In the genomic region with DNA sequence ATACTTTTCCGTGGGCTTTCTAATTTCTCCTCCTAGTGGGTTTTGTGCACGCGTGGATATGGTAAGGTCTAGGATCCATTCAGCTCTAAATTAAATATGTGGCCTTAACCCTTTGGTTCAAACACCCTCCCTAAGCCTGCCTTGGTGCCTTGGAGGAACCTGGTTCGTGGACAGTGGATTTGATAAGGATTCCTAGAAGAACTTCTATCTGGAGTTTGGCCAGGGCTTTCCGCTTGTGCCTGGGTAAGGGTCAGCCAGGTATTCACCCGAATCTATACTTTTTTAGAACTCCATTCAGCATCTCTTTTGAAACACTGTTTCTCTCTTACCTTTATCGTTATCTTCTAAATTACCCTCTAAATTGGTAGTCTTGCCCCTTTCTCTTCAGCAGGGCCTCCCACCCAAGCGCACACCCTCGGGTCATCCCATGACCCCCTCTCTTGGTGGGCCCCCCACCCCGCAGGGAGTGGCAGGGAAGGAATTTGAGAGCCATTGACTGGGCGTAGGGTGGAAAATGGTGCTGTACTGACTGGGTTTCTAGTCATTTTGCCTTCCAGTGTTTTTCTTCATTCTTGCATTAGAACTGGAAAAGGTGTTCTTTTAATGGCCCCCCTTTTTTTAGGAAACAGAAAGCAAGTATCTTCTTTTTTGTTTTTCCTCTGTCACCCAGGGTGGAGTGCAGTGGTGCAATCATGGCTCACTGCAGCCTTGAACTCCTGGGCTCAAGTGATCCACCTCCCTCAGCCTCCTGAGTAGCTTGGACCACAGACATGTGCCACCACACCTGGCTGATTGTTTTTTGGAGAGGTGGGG, we compare ENCODE assay signal across 9 cellular contexts. TPM values are rescaled to one million over a fixed set of nuclear protein-coding genes. Genes with fewer than 3 reads are reported as not detected.
A peak's percentile ranks its signal among the peaks of the same experiment; 100 is the strongest.
DNase-seq lines count a peak whose midpoint lies in the region; ATAC-seq and TF ChIP-seq lines count a peak whose summit lies in the region.
"Had no signal": no experiment of that assay in that cellular context is flagged by ENCODE, and none has a peak within 500 bp of the region (broad histone marks: within the 10 kb centered on the region; RNA-seq: fewer than 3 reads in every experiment).

No MANE protein-coding gene starts in this region.

- H3K27ac Mint-ChIP-seq in central memory CD8-positive, alpha-beta T cell (ENCODE audit: low read depth) = no peak overlapping the region

- H3K27me3 ChIP-seq in AG04450 (ENCODE audit: control insufficient read depth, insufficient read depth, low read length) (no peaks in the 10 kb centered on the region), HUES6 (ENCODE audit: control insufficient read depth, insufficient read depth, low read length) (no peaks in the 10 kb centered on the region), muscle layer of duodenum (ENCODE audit: low read depth, low read length) (no peaks in the 10 kb centered on the region)

- no peaks in the 10 kb centered on the region for H3K36me3 Mint-ChIP-seq in central memory CD8-positive, alpha-beta T cell (ENCODE audit: insufficient read depth)

- H3K4me3 Mint-ChIP-seq in central memory CD8-positive, alpha-beta T cell = peak overlapping the region; percentile 69

- no peak for TF ChIP-seq CTCF in AG04450 (IDR thresholded peaks at IDR 0.05; ENCODE audit: low read depth, low read length)

- peaks cover 10% of the 10 kb centered on the region for H3K4me1 Mint-ChIP-seq in central memory CD8-positive, alpha-beta T cell

- no peaks in the 10 kb centered on the region for H3K9me3 Mint-ChIP-seq in central memory CD8-positive, alpha-beta T cell

- ATAC-seq in central memory CD8-positive, alpha-beta T cell (replicated peaks; ENCODE audit: extremely low read depth, poor library complexity, severe bottlenecking) = no peak

- H3K4me3 ChIP-seq in AG04450 (ENCODE audit: low read depth, low read length) (peak overlapping the region; percentile 83), HUES6 (ENCODE audit: low read depth, low read length) (peak overlapping the region; percentile 93), muscle layer of duodenum (ENCODE audit: low read depth in 1 of 2, low read length in 2 of 2) (peak overlapping the region; percentile 77 to 95)

- peak overlapping the region; percentile 93 for H3K9ac ChIP-seq in HUES6 (ENCODE audit: low read length)

- CTCF ChIA-PET in AG04450 (lab: Charles Lee) = interaction anchor here (0.7 kb wide), 1 partner anchor 143 kb away, joined by 10 read pairs; no protein-coding TSS in a partner anchor

- H3K36me3 ChIP-seq in HUES6 (ENCODE audit: control insufficient read depth, insufficient read depth, low read length) = no peaks in the 10 kb centered on the region
- no peaks in the 10 kb centered on the region for H3K36me3 ChIP-seq in muscle layer of duodenum (ENCODE audit: control insufficient read depth in 1 of 2, insufficient read depth in 2 of 2, low read length in 2 of 2)

- no peak overlapping the region for H3K27ac ChIP-seq in AG04450 (ENCODE audit: low read depth, low read length)
- no peak overlapping the region for H3K27ac ChIP-seq in HUES6 (ENCODE audit: low read depth, low read length)
- peak overlapping the region; percentile 92 for H3K27ac ChIP-seq in muscle layer of duodenum (ENCODE audit: low read length)

- POLR2A ChIA-PET in AG04450 (lab: Yijun Ruan, JAX) = no interaction called here

- peaks cover 53% of the 10 kb centered on the region for H3K27me3 Mint-ChIP-seq in central memory CD8-positive, alpha-beta T cell

- DNase-seq in AG04450 (ENCODE audit: low read depth, low spot score) (no peak), mesenteric fat pad (ENCODE audit: low spot score) (no peak), KG1 (lab: John Stamatoyannopoulos, UW) (no peak), OCI-M2 (lab: John Stamatoyannopoulos, UW; ENCODE audit: unreplicated experiment) (no peak), germinal center (ENCODE audit: low spot score) (no peak)
- DNase-seq in central memory CD8-positive, alpha-beta T cell (ENCODE audit: low spot score in 2 of 2) = no peak
- DNase-seq: stimulated activated naive CD4-positive, alpha-beta T cell treated with Interleukin-2 at 50 U/mL for 16 hours had no signal

- H3K4me1 ChIP-seq in HUES6 (ENCODE audit: control insufficient read depth, insufficient read depth, low read length) (peaks cover 22% of the 10 kb centered on the region), muscle layer of duodenum (ENCODE audit: control insufficient read depth in 1 of 2, insufficient read depth in 2 of 2, low read length in 2 of 2) (peaks cover 20 to 35% of the 10 kb centered on the region in 2 donors)

- H3K9me3 ChIP-seq in AG04450 (ENCODE audit: control insufficient read depth, insufficient read depth, low read length) = no peaks in the 10 kb centered on the region
- no peaks in the 10 kb centered on the region for H3K9me3 ChIP-seq in HUES6 (ENCODE audit: control insufficient read depth, insufficient read depth, low read depth, low read length)
- H3K9me3 ChIP-seq in muscle layer of duodenum (ENCODE audit: control insufficient read depth in 1 of 2, low read length in 2 of 2) = no peaks in the 10 kb centered on the region

RNA-seq across cellular contexts. Expression of a gene that starts 1.8 kb away (rescaled TPM):
- 21.6 and 26.7 TPM in 2 replicates for polyA plus RNA-seq in AG04450 (2011; rRNA removed)
- 51.0 and 58.0 TPM in 2 replicates for polyA minus RNA-seq in AG04450 (2011; rRNA and poly(A)+ RNA removed)
- total RNA-seq in mesenteric fat pad = 17.7 TPM
